ENCODE assay signal across 2 cellular contexts in the genomic region with DNA sequence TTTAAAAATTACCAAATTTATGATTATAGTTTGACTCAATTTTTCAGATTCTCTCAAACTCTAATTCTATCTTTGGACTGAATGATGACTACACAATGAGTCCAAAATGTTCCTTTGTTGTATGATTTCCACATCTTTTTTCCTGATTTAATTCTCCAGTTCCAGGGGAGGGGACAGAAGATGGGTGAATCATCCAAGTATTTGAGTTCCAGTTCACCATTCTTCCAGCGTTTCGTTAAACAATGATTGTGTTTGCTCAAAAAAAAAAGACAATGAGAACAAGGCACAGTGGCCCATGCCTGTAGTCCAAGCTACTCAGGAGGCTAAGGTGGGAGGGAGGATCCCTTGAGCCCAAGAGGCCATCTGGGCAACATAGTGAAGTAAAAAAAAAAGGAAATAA.
TF ChIP-seq lines count a peak whose summit lies in the region.

No MANE protein-coding gene starts in this region.

TF ChIP-seq in SK-N-SH, 30 proteins besides CTCF, POLR2A, EP300 and RAD21:
- TF ChIP-seq, protein P1, sequence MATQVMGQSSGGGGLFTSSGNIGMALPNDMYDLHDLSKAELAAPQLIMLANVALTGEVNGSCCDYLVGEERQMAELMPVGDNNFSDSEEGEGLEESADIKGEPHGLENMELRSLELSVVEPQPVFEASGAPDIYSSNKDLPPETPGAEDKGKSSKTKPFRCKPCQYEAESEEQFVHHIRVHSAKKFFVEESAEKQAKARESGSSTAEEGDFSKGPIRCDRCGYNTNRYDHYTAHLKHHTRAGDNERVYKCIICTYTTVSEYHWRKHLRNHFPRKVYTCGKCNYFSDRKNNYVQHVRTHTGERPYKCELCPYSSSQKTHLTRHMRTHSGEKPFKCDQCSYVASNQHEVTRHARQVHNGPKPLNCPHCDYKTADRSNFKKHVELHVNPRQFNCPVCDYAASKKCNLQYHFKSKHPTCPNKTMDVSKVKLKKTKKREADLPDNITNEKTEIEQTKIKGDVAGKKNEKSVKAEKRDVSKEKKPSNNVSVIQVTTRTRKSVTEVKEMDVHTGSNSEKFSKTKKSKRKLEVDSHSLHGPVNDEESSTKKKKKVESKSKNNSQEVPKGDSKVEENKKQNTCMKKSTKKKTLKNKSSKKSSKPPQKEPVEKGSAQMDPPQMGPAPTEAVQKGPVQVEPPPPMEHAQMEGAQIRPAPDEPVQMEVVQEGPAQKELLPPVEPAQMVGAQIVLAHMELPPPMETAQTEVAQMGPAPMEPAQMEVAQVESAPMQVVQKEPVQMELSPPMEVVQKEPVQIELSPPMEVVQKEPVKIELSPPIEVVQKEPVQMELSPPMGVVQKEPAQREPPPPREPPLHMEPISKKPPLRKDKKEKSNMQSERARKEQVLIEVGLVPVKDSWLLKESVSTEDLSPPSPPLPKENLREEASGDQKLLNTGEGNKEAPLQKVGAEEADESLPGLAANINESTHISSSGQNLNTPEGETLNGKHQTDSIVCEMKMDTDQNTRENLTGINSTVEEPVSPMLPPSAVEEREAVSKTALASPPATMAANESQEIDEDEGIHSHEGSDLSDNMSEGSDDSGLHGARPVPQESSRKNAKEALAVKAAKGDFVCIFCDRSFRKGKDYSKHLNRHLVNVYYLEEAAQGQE (IDR thresholded peaks at IDR 0.05; ENCODE audit: low read depth, low read length), result no peak
- TF ChIP-seq FOXM1 (IDR thresholded peaks at IDR 0.05; ENCODE audit: low read depth) (no peak), FOSL2 (IDR thresholded peaks at IDR 0.05; ENCODE audit: borderline replicate concordance, low read depth) (peak; percentile 61)

TF ChIP-seq in SK-N-SH treated with all-trans-retinoic acid at 6 μM for 48 hours, 23 proteins besides CTCF, POLR2A, EP300 and RAD21:
- TF ChIP-seq, protein P2, sequence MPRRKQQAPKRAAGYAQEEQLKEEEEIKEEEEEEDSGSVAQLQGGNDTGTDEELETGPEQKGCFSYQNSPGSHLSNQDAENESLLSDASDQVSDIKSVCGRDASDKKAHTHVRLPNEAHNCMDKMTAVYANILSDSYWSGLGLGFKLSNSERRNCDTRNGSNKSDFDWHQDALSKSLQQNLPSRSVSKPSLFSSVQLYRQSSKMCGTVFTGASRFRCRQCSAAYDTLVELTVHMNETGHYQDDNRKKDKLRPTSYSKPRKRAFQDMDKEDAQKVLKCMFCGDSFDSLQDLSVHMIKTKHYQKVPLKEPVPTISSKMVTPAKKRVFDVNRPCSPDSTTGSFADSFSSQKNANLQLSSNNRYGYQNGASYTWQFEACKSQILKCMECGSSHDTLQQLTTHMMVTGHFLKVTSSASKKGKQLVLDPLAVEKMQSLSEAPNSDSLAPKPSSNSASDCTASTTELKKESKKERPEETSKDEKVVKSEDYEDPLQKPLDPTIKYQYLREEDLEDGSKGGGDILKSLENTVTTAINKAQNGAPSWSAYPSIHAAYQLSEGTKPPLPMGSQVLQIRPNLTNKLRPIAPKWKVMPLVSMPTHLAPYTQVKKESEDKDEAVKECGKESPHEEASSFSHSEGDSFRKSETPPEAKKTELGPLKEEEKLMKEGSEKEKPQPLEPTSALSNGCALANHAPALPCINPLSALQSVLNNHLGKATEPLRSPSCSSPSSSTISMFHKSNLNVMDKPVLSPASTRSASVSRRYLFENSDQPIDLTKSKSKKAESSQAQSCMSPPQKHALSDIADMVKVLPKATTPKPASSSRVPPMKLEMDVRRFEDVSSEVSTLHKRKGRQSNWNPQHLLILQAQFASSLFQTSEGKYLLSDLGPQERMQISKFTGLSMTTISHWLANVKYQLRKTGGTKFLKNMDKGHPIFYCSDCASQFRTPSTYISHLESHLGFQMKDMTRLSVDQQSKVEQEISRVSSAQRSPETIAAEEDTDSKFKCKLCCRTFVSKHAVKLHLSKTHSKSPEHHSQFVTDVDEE (CRISPR knock-in tag; IDR thresholded peaks at IDR 0.05), result no peak
- TF ChIP-seq ISL1 (CRISPR knock-in tag; IDR thresholded peaks at IDR 0.05), result no peak
- no peak for TF ChIP-seq RARB (CRISPR knock-in tag; IDR thresholded peaks at IDR 0.05)
